ENCODE assay signal across 30 cellular contexts in the genomic region with DNA sequence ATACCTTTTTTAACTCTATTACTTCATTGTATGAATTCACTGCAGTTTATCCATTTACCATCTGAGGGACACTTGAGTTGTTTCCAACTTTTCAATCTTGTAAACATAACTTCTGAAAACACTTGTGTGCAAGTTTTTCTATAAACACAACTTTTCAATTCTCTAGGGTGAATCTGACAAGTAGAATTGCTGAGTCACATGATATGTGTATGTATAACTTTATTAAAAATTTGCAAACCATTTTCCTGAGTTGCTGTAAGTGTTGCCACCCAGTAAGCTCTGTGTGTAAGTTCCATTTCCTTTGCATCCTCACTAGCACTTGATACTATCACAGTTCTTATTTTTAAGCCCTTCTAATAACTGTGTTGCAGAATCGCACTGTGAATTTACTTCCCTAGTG.
"Had no signal": no experiment of that assay in that cellular context is flagged by ENCODE, and none has a peak within 500 bp of the region (broad histone marks: within the 10 kb centered on the region; RNA-seq: fewer than 3 reads in every experiment).

No MANE protein-coding gene starts in this region.

- H3K9me3 ChIP-seq: esophagus squamous epithelium, heart right ventricle, left lung, mucosa of descending colon, stomach, tibial artery had no signal

- H3K4me1 Mint-ChIP-seq: naive B cell had no signal

- FAIRE-seq: endometrium, islet of Langerhans had no signal

- H3K27ac Mint-ChIP-seq: effector memory CD8-positive, alpha-beta T cell; mesothelial cell of epicardium; naive B cell; natural killer cell treated with Interleukin-12 subunit alpha and Interleukin-12 subunit beta and Interleukin-15 and Interleukin-18, amount 100 ng/mL, for 72 hours; progenitor cell of endocrine pancreas; type B pancreatic cell had no signal

- H3K27me3 Mint-ChIP-seq: effector memory CD8-positive, alpha-beta T cell; naive B cell; natural killer cell treated with Interleukin-12 subunit alpha and Interleukin-12 subunit beta and Interleukin-15 and Interleukin-18, amount 100 ng/mL, for 72 hours; progenitor cell of endocrine pancreas; type B pancreatic cell had no signal

- DNase-seq: cortex of kidney; effector memory CD8-positive, alpha-beta T cell; erythroblast; esophagus squamous epithelium; foreskin melanocyte; glutamatergic neuron; heart right ventricle; hippocampal formation; left cardiac atrium; left lung; mesenchymal stem cell; mucosa of descending colon; naive B cell; stimulated activated CD4-positive, alpha-beta T cell treated with anti-CD3 and anti-CD28 coated beads, Interleukin-12 subunit alpha, Interleukin-12 subunit beta, amount 100 ng/mL, for 4 hours; stimulated activated CD4-positive, alpha-beta T cell treated with anti-CD3 and anti-CD28 coated beads, Interleukin-1b, Interleukin-23, amount 100 ng/mL, for 48 hours; stimulated activated CD4-positive, alpha-beta T cell treated with anti-CD3 and anti-CD28 coated beads, Interleukin-4, amount 100 ng/mL, for 1 hour; stimulated activated CD8-positive, alpha-beta memory T cell treated with anti-CD3 and anti-CD28 coated beads, Interleukin-4, amount 100 ng/mL, for 48 hours; stimulated activated naive CD4-positive, alpha-beta T cell treated with Interleukin-2 at 50 U/mL for 16 hours; stomach; tibial artery had no signal

- H3K27ac ChIP-seq: esophagus squamous epithelium, heart right ventricle, left lung, parathyroid adenoma, stomach, tibial artery had no signal

- H3K4me3 ChIP-seq: esophagus squamous epithelium, heart right ventricle, left lung, mucosa of descending colon, smooth muscle cell, stomach, tibial artery had no signal

- H3K4me3 Mint-ChIP-seq: effector memory CD8-positive, alpha-beta T cell; mesothelial cell of epicardium; naive B cell; natural killer cell treated with Interleukin-12 subunit alpha and Interleukin-12 subunit beta and Interleukin-15 and Interleukin-18, amount 100 ng/mL, for 72 hours; neural crest cell; type B pancreatic cell had no signal

- H3K4me2 ChIP-seq: smooth muscle cell had no signal

- ATAC-seq: effector memory CD8-positive, alpha-beta T cell; heart right ventricle; left cardiac atrium; left lung; mucosa of descending colon; natural killer cell treated with Interleukin-12 subunit alpha and Interleukin-12 subunit beta and Interleukin-15 and Interleukin-18, amount 100 ng/mL, for 72 hours; sciatic nerve had no signal

- H3K9me3 Mint-ChIP-seq: mesothelial cell of epicardium, neural crest cell, type B pancreatic cell had no signal

- H3K36me3 ChIP-seq: esophagus squamous epithelium, heart right ventricle, left lung, stomach, tibial artery had no signal

- H3K27me3 ChIP-seq: esophagus squamous epithelium, heart right ventricle, left lung, stomach, tibial artery had no signal

- H3K9ac ChIP-seq: parathyroid adenoma had no signal

- H3K79me2 ChIP-seq: parathyroid adenoma had no signal

- H3K36me3 Mint-ChIP-seq: mesothelial cell of epicardium, naive B cell, type B pancreatic cell had no signal

- H2AFZ ChIP-seq: parathyroid adenoma had no signal

- H3K4me1 ChIP-seq: esophagus squamous epithelium, heart right ventricle, left lung, parathyroid adenoma, stomach, tibial artery had no signal
